ENCODE assay signal across 9 cellular contexts in genomic region chr14:53109028-53109687, GRCh38. TPM values are rescaled to one million over a fixed set of nuclear protein-coding genes. Genes with fewer than 3 reads are reported as not detected.
DNase-seq lines count a peak whose midpoint lies in the region; ATAC-seq and TF ChIP-seq lines count a peak whose summit lies in the region.
"Had no signal": no experiment of that assay in that cellular context is flagged by ENCODE, and none has a peak within 500 bp of the region (broad histone marks: within the 10 kb centered on the region; RNA-seq: fewer than 3 reads in every experiment).

No MANE protein-coding gene starts in this region.

- no peak overlapping the region for H3K27ac Mint-ChIP-seq in activated CD4-positive, alpha-beta memory T cell treated with anti-CD3 and anti-CD28 coated beads, Interleukin-2, amount 10 ng/mL, durations not matched to agents 7 days and 5 days

- H3K4me2 ChIP-seq in SK-N-SH: no peak overlapping the region

- WGBS in SK-N-SH (ENCODE audit: low lambda C conversion rate): 85% methylated on average over 8 of the region's 8 CpGs

- H2AFZ ChIP-seq in SK-N-SH (ENCODE audit: low read depth): no peak overlapping the region

- CTCF ChIA-PET in activated CD4-positive, alpha-beta memory T cell treated with anti-CD3 and anti-CD28 coated beads, Interleukin-2, amount 10 ng/mL, durations not matched to agents 7 days and 5 days (lab: Charles Lee): interaction anchor here (0.9 to 7.1 kb wide), 8 partner anchors 10 to 108 kb away, joined by 3 to 71 read pairs (median 4); partner anchors contain the start of gene DDHD1
- CTCF ChIA-PET in SK-N-SH (lab: Yijun Ruan, JAX): interaction anchor here (1.1 to 2.0 kb wide), 2 partner anchors 9 to 54 kb away, joined by 4 to 5 read pairs; no protein-coding TSS in a partner anchor

- peaks cover 4% of the 10 kb centered on the region for H3F3A ChIP-seq in SK-N-SH (replicated peaks; ENCODE audit: insufficient read depth)

- peaks cover 18% of the 10 kb centered on the region for H3K36me3 Mint-ChIP-seq in activated CD4-positive, alpha-beta memory T cell treated with anti-CD3 and anti-CD28 coated beads, Interleukin-2, amount 10 ng/mL, durations not matched to agents 7 days and 5 days (ENCODE audit: low read depth)

- peaks cover 4% of the 10 kb centered on the region for H3K9me3 Mint-ChIP-seq in activated CD4-positive, alpha-beta memory T cell treated with anti-CD3 and anti-CD28 coated beads, Interleukin-2, amount 10 ng/mL, durations not matched to agents 7 days and 5 days

- H3K36me3 ChIP-seq in muscle layer of duodenum (ENCODE audit: control insufficient read depth in 1 of 2, insufficient read depth in 2 of 2, low read length in 2 of 2) (no peaks in the 10 kb centered on the region), upper lobe of right lung (no peaks in the 10 kb centered on the region), SK-N-SH (replicated peaks in 1 of 2; ENCODE audit: control insufficient read depth in 1 of 2, insufficient read depth in 2 of 2, low read length in 1 of 2) (no peaks in the 10 kb centered on the region)
- H3K36me3 ChIP-seq: heart right ventricle had no signal

- peak overlapping the region; percentile 42 for H3K27ac ChIP-seq in muscle layer of duodenum (ENCODE audit: low read length)
- H3K27ac ChIP-seq in upper lobe of right lung: peak overlapping the region; percentile 49
- H3K27ac ChIP-seq in SK-N-SH (ENCODE audit: low read depth in 2 of 2, low read length in 1 of 2): no peak overlapping the region

- H3K4me3 Mint-ChIP-seq in activated CD4-positive, alpha-beta memory T cell treated with anti-CD3 and anti-CD28 coated beads, Interleukin-2, amount 10 ng/mL, durations not matched to agents 7 days and 5 days: no peak overlapping the region

- H4K20me1 ChIP-seq in SK-N-SH (ENCODE audit: insufficient read depth): no peaks in the 10 kb centered on the region

- TF ChIP-seq RAD21 in SK-N-SH (IDR thresholded peaks at IDR 0.05; ENCODE audit: low read length): no peak

- no peaks in the 10 kb centered on the region for H3K79me2 ChIP-seq in SK-N-SH (ENCODE audit: insufficient read depth)

- TF ChIP-seq EP300 in SK-N-SH (IDR thresholded peaks at IDR 0.05; ENCODE audit: borderline replicate concordance in 1 of 2, low read depth in 1 of 2, low read length in 1 of 2): no peak

- intact Hi-C loops in upper lobe of right lung (cut with DNase I): no loop called here

- TF ChIP-seq CTCF in upper lobe of right lung (IDR thresholded peaks at IDR 0.05): no peak
- TF ChIP-seq CTCF in SK-N-SH (IDR thresholded peaks at IDR 0.05): no peak

- POLR2A ChIA-PET in activated CD4-positive, alpha-beta memory T cell treated with anti-CD3 and anti-CD28 coated beads, Interleukin-2, amount 10 ng/mL, durations not matched to agents 7 days and 5 days (lab: Charles Lee): interaction anchor here (0.6 to 7.3 kb wide), 24 partner anchors 10 to 557 kb away, joined by 3 to 264 read pairs (median 4); partner anchors contain the start of genes DDHD1, ERO1A, GPR137C and TXNDC16
- POLR2A ChIA-PET in SK-N-SH (lab: Yijun Ruan, JAX): no interaction called here

- H3K27me3 Mint-ChIP-seq in activated CD4-positive, alpha-beta memory T cell treated with anti-CD3 and anti-CD28 coated beads, Interleukin-2, amount 10 ng/mL, durations not matched to agents 7 days and 5 days: no peaks in the 10 kb centered on the region

- no peaks in the 10 kb centered on the region for H3K27me3 ChIP-seq in muscle layer of duodenum (ENCODE audit: low read depth, low read length)
- H3K27me3 ChIP-seq in upper lobe of right lung: no peaks in the 10 kb centered on the region
- H3K27me3 ChIP-seq in SK-N-SH (ENCODE audit: insufficient read depth): no peaks in the 10 kb centered on the region
- H3K27me3 ChIP-seq: heart right ventricle had no signal

- no peaks in the 10 kb centered on the region for H3K9me2 ChIP-seq in SK-N-SH

- peak; percentile 91 for ATAC-seq in GM21390 (IDR thresholded peaks at IDR 0.05; ENCODE audit: unreplicated experiment)
- ATAC-seq in upper lobe of right lung: peak; percentile 77

- no peaks in the 10 kb centered on the region for H3K9me3 ChIP-seq in muscle layer of duodenum (ENCODE audit: control insufficient read depth in 1 of 2, low read length in 2 of 2)
- no peaks in the 10 kb centered on the region for H3K9me3 ChIP-seq in upper lobe of right lung
- H3K9me3 ChIP-seq in SK-N-SH: no peaks in the 10 kb centered on the region

- H3K4me1 Mint-ChIP-seq in activated CD4-positive, alpha-beta memory T cell treated with anti-CD3 and anti-CD28 coated beads, Interleukin-2, amount 10 ng/mL, durations not matched to agents 7 days and 5 days: peaks cover 28% of the 10 kb centered on the region

- H3K9ac ChIP-seq in SK-N-SH: no peak overlapping the region

- H3K4me1 ChIP-seq in muscle layer of duodenum (ENCODE audit: control insufficient read depth in 1 of 2, insufficient read depth in 2 of 2, low read length in 2 of 2) (no peaks in the 10 kb centered on the region), upper lobe of right lung (no peaks in the 10 kb centered on the region), SK-N-SH (ENCODE audit: control insufficient read depth in 1 of 2, insufficient read depth in 2 of 2, low read depth in 1 of 2, low read length in 1 of 2) (no peaks in the 10 kb centered on the region)

- H3K4me3 ChIP-seq in Jurkat, Clone E6-1 (ENCODE audit: low read length): peak overlapping the region; percentile 55
- H3K4me3 ChIP-seq in muscle layer of duodenum (ENCODE audit: low read depth in 1 of 2, low read length in 2 of 2) (peak overlapping the region; percentile 4 to 61), upper lobe of right lung (peak overlapping the region; percentile 32), SK-N-SH (ENCODE audit: low read depth in 2 of 2, low read length in 1 of 2) (no peak overlapping the region)

- peak; percentile 64 for DNase-seq in GM03348 (ENCODE audit: low spot score)
- DNase-seq in Jurkat, Clone E6-1 (ENCODE audit: low read depth, low spot score): peak; percentile 93
- peak; percentile 80 for DNase-seq in activated CD4-positive, alpha-beta memory T cell treated with anti-CD3 and anti-CD28 coated beads, Interleukin-2, amount 10 ng/mL, durations not matched to agents 7 days and 5 days
- DNase-seq in upper lobe of right lung: no peak
- no peak for DNase-seq in SK-N-SH
- DNase-seq in NCI-H69 (lab: John Stamatoyannopoulos, UW): no peak
- DNase-seq: heart right ventricle had no signal

TF ChIP-seq in SK-N-SH, 30 proteins besides CTCF, POLR2A, EP300 and RAD21:
- TF ChIP-seq RCOR1 (IDR thresholded peaks at IDR 0.05; ENCODE audit: low read length) (no peak), ELF1 (IDR thresholded peaks at IDR 0.05) (no peak), ZBTB33 (IDR thresholded peaks at IDR 0.05; ENCODE audit: borderline replicate concordance, low read depth) (no peak), TCF12 (IDR thresholded peaks at IDR 0.05) (no peak), SIN3A (IDR thresholded peaks at IDR 0.05; ENCODE audit: borderline replicate concordance, low read depth, low read length) (no peak), EZH2phosphoT487 (IDR thresholded peaks at IDR 0.05; ENCODE audit: borderline replicate concordance, low read depth) (no peak), NFIC (IDR thresholded peaks at IDR 0.05; ENCODE audit: borderline replicate concordance) (no peak), NRF1 (IDR thresholded peaks at IDR 0.05; ENCODE audit: low read depth, low read length) (no peak), GATA2 (CRISPR knock-in tag; IDR thresholded peaks at IDR 0.05) (no peak)
- TF ChIP-seq, protein P1, sequence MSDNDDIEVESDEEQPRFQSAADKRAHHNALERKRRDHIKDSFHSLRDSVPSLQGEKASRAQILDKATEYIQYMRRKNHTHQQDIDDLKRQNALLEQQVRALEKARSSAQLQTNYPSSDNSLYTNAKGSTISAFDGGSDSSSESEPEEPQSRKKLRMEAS (IDR thresholded peaks at IDR 0.05; ENCODE audit: low read depth): no peak
TF ChIP-seq in SK-N-SH: peak in this region for 0.

RNA-seq across cellular contexts. Expression of gene DDHD1, which starts 44.0 kb away (rescaled TPM):
- 8.3 TPM for polyA plus RNA-seq in Jurkat, Clone E6-1 (2012; ENCODE audit: insufficient read depth, insufficient read length)
- total RNA-seq in activated CD4-positive, alpha-beta memory T cell treated with anti-CD3 and anti-CD28 coated beads, Interleukin-2, amount 10 ng/mL, durations not matched to agents 7 days and 5 days: 10 to 100 TPM; 53.6 to 58.5 TPM
- total RNA-seq in upper lobe of right lung: 25.3 TPM
- 1.9 and 2.6 TPM in 2 replicates for polyA plus RNA-seq in SK-N-SH (2012; rRNA removed)
- 2.5 and 2.6 TPM in 2 replicates for polyA plus RNA-seq in SK-N-SH (2012; cell fraction: cytosol; rRNA removed)
- polyA plus RNA-seq in SK-N-SH (2012; cell fraction: nucleus; rRNA removed): 2.8 and 6.3 TPM in 2 replicates

Comparison
In these comparisons a context has a peak if more than half of its experiments do, and no peak if none do; other contexts are left out.
1. DNase-seq: peak in GM03348 (single experiment), Jurkat, Clone E6-1 (single experiment) and activated CD4-positive, alpha-beta memory T cell treated with anti-CD3 and anti-CD28 coated beads, Interleukin-2, amount 10 ng/mL, durations not matched to agents 7 days and 5 days (single experiment); none in upper lobe of right lung (single experiment), SK-N-SH (single experiment) and NCI-H69 (single experiment).
2. H3K4me3 ChIP-seq: peak in Jurkat, Clone E6-1 (single experiment), muscle layer of duodenum (2 of 2) and upper lobe of right lung (single experiment); none in SK-N-SH (0 of 2).
3. H3K27ac ChIP-seq: peak in muscle layer of duodenum (single experiment) and upper lobe of right lung (single experiment); none in SK-N-SH (0 of 2).